In the genomic region with DNA sequence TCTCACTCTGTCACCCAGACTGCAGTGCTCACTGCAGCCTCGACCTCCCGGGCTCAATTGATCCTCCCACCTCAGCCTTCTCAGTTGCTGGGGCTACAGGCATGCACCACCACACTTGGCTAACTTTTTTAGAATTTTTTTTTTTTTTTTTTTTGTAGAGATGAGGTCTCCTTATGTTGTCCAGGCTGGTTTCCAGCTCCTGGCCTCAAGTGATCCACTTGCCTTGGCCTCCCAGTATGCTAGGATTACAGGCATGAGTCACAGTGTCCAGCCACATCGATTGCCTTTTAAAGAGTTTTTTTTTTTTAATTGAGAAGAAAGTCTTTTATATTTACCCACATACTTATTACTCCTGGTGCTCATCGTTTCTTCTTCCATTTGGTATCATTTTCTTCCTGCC, we compare ENCODE assay signal across 26 cellular contexts. TPM values are rescaled to one million over a fixed set of nuclear protein-coding genes. Genes with fewer than 3 reads are reported as not detected.
A peak's percentile ranks its signal among the peaks of the same experiment; 100 is the strongest.
DNase-seq lines count a peak whose midpoint lies in the region; ATAC-seq and TF ChIP-seq lines count a peak whose summit lies in the region.
"Had no signal": no experiment of that assay in that cellular context is flagged by ENCODE, and none has a peak within 500 bp of the region (broad histone marks: within the 10 kb centered on the region; RNA-seq: fewer than 3 reads in every experiment).

No MANE protein-coding gene starts in this region.

- WGBS in smooth muscle cell (ENCODE audit: low lambda C conversion rate), result 70% methylated on average over 4 of the region's 4 CpGs

- H3K9ac ChIP-seq in smooth muscle cell (ENCODE audit: low read depth), result no peak overlapping the region
- H3K9ac ChIP-seq: BLaER1 had no signal

- no peak for TF ChIP-seq CTCF in astrocyte of the cerebellum (IDR thresholded peaks at IDR 0.05; ENCODE audit: low read depth, low read length, missing control alignments)
- no peak for TF ChIP-seq CTCF in smooth muscle cell (IDR thresholded peaks at IDR 0.05; ENCODE audit: borderline replicate concordance, insufficient read depth, poor library complexity, severe bottlenecking)

- H4K20me1 ChIP-seq in smooth muscle cell (ENCODE audit: low read depth), result no peaks in the 10 kb centered on the region

- H3K27ac ChIP-seq in smooth muscle cell (ENCODE audit: low read depth) (no peak overlapping the region), caudate nucleus (ENCODE audit: low read depth, low read length) (no peak overlapping the region)
- H3K27ac ChIP-seq: 22Rv1, BLaER1, esophagus muscularis mucosa, HL-60, uterus had no signal

- no peaks in the 10 kb centered on the region for H3K9me3 ChIP-seq in smooth muscle cell (replicated peaks; ENCODE audit: low read depth)
- H3K9me3 ChIP-seq: uterus had no signal

- ATAC-seq in GM19463 (IDR thresholded peaks at IDR 0.05; ENCODE audit: unreplicated experiment), result no peak
- ATAC-seq: activated T-helper 17 cell treated with anti-CD3 and anti-CD28 coated beads, Interleukin-2, amount 50 U/mL, for 72 hours; T-cell had no signal

- DNase-seq in DMS53 (lab: John Stamatoyannopoulos, UW), result peak; percentile 8
- no peak for DNase-seq in DMS53 treated with DMSO at 0.1 percent for 48 hours (lab: John Stamatoyannopoulos, UW; ENCODE audit: unreplicated experiment)
- peak; percentile 58 for DNase-seq in astrocyte of the cerebellum (ENCODE audit: low read depth)
- DNase-seq in fibroblast of peridontal ligament (ENCODE audit: extremely low read depth), result peak; percentile 82
- DNase-seq in smooth muscle cell (lab: John Stamatoyannopoulos, UW; ENCODE audit: unreplicated experiment), result no peak
- DNase-seq in stimulated activated CD4-positive, alpha-beta T cell treated with anti-CD3 and anti-CD28 coated beads, Interleukin-4, amount 100 ng/mL, for 24 hours, result no peak
- DNase-seq in caudate nucleus (lab: John Stamatoyannopoulos, UW), result no peak
- DNase-seq: activated CD4-positive, alpha-beta T cell treated with anti-CD3 and anti-CD28 coated beads, Interleukin-2, amount 10 ng/mL, durations not matched to agents 24 days and 14 days; activated naive CD8-positive, alpha-beta T cell treated with anti-CD3 and anti-CD28 coated beads, Interleukin-2, amount 10 ng/mL, durations not matched to agents 7 days and 5 days; central memory CD4-positive, alpha-beta T cell; effector CD8-positive, alpha-beta T cell; immature natural killer cell; MM.1S; NCI-H146; NCI-H226; NCI-H82; SHP77; substantia nigra; T-cell; uterus had no signal

- peaks cover 6% of the 10 kb centered on the region for H3F3A ChIP-seq in smooth muscle cell (ENCODE audit: low read depth)

- H3K4me3 ChIP-seq in astrocyte of the cerebellum (ENCODE audit: low read depth, low read length) (no peak overlapping the region), smooth muscle cell (no peak overlapping the region)
- H3K4me3 ChIP-seq: BLaER1, esophagus muscularis mucosa, uterus had no signal

- H3K36me3 ChIP-seq in smooth muscle cell (ENCODE audit: low read depth), result no peaks in the 10 kb centered on the region
- H3K36me3 ChIP-seq: BLaER1, esophagus muscularis mucosa, uterus had no signal

- in situ Hi-C loops in astrocyte of the cerebellum (cut with HindIII; ENCODE audit: low sequenced_read_pairs), result no loop called here

- H3K27me3 ChIP-seq in smooth muscle cell (ENCODE audit: low read depth), result no peaks in the 10 kb centered on the region
- H3K27me3 ChIP-seq: BLaER1, uterus had no signal

- no peaks in the 10 kb centered on the region for H3K4me1 ChIP-seq in smooth muscle cell (ENCODE audit: low read depth)
- H3K4me1 ChIP-seq: uterus had no signal

- no peak overlapping the region for H2AFZ ChIP-seq in smooth muscle cell (ENCODE audit: low read depth)

- H3K79me2 ChIP-seq in smooth muscle cell (ENCODE audit: low read depth), result no peaks in the 10 kb centered on the region

- H3K4me2 ChIP-seq in smooth muscle cell, result peak overlapping the region; percentile 32
- H3K4me2 ChIP-seq: BLaER1 had no signal

RNA-seq across cellular contexts. Expression of a gene that starts 30.0 kb away (rescaled TPM):
- 0.40 and 0.90 TPM in 2 replicates for total RNA-seq in smooth muscle cell
- polyA plus RNA-seq in smooth muscle cell, result not detected in 2 replicates

Comparison
In these comparisons a context has a peak if more than half of its experiments do, and no peak if none do; other contexts are left out.
1. DNase-seq: peak in DMS53 (single experiment), astrocyte of the cerebellum (single experiment) and fibroblast of peridontal ligament (single experiment); none in DMS53 treated with DMSO at 0.1 percent for 48 hours (single experiment), smooth muscle cell (single experiment), stimulated activated CD4-positive, alpha-beta T cell treated with anti-CD3 and anti-CD28 coated beads, Interleukin-4, amount 100 ng/mL, for 24 hours (single experiment) and caudate nucleus (0 of 61).